In the genomic region with DNA sequence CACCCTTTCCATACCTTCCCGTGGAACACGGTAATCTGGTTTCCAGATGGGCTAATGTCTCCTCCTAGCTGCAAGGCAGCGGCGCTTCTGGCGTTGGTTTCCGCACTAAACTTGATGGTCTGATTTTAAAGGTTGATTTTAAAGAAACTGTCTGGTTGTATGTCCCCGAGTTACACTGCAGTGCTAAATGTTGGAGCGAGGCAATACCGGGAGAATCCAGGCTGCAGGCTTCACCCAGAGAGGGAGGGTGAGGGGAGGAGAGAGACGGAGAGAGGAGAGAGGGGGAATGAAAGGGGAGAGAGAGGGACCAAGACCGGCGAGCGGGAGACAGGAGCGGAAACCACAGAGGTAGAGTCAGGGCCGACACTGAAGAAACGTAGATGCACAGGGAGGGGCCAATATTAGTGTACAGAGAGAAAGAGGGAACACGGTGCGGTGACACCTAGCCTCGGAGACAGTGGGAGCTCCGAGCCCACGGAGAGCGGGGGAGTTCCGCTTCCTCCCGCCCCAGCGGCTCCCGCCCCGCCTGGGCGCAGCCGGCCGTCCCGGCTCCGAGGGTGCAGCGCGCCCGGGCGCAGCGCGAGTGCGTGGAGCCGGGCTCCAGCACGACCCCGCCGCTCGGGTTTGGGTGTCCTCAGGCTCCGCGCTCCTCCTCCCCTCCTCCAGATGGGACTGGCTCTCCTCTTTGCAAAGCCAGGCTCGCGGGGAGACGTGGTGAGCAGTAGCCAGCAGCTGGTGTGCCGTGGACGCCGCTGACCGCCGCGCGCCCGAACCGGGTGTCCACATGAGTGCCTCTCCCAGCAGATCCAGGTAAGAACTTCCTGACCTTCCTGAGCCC, we compare ENCODE assay signal across 1 cellular context.
TF ChIP-seq lines count a peak whose summit lies in the region.

No MANE protein-coding gene starts in this region.

TF ChIP-seq in HepG2, 621 proteins besides CTCF, POLR2A, EP300 and RAD21 (continued from another document):
- TF ChIP-seq, protein P1, sequence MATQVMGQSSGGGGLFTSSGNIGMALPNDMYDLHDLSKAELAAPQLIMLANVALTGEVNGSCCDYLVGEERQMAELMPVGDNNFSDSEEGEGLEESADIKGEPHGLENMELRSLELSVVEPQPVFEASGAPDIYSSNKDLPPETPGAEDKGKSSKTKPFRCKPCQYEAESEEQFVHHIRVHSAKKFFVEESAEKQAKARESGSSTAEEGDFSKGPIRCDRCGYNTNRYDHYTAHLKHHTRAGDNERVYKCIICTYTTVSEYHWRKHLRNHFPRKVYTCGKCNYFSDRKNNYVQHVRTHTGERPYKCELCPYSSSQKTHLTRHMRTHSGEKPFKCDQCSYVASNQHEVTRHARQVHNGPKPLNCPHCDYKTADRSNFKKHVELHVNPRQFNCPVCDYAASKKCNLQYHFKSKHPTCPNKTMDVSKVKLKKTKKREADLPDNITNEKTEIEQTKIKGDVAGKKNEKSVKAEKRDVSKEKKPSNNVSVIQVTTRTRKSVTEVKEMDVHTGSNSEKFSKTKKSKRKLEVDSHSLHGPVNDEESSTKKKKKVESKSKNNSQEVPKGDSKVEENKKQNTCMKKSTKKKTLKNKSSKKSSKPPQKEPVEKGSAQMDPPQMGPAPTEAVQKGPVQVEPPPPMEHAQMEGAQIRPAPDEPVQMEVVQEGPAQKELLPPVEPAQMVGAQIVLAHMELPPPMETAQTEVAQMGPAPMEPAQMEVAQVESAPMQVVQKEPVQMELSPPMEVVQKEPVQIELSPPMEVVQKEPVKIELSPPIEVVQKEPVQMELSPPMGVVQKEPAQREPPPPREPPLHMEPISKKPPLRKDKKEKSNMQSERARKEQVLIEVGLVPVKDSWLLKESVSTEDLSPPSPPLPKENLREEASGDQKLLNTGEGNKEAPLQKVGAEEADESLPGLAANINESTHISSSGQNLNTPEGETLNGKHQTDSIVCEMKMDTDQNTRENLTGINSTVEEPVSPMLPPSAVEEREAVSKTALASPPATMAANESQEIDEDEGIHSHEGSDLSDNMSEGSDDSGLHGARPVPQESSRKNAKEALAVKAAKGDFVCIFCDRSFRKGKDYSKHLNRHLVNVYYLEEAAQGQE (IDR thresholded peaks at IDR 0.05; ENCODE audit: borderline replicate concordance in 1 of 2, low read depth in 1 of 2, low read length in 2 of 2), result no peak
- TF ChIP-seq, protein P2, sequence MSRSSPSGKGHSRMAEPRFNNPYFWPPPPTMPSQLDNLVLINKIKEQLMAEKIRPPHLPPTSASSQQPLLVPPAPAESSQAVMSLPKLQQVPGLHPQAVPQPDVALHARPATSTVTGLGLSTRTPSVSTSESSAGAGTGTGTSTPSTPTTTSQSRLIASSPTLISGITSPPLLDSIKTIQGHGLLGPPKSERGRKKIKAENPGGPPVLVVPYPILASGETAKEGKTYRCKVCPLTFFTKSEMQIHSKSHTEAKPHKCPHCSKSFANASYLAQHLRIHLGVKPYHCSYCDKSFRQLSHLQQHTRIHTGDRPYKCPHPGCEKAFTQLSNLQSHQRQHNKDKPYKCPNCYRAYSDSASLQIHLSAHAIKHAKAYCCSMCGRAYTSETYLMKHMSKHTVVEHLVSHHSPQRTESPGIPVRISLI (CRISPR knock-in tag; IDR thresholded peaks at IDR 0.05; ENCODE audit: borderline replicate concordance), result no peak
- TF ChIP-seq KLF6 (CRISPR knock-in tag; IDR thresholded peaks at IDR 0.05) (no peak), TBP (CRISPR knock-in tag; IDR thresholded peaks at IDR 0.05) (no peak), ZNF567 (CRISPR knock-in tag; IDR thresholded peaks at IDR 0.05; ENCODE audit: borderline replicate concordance) (no peak), JARID2 (CRISPR knock-in tag; IDR thresholded peaks at IDR 0.05; ENCODE audit: insufficient replicate concordance) (no peak), HNF4G (IDR thresholded peaks at IDR 0.05; ENCODE audit: borderline replicate concordance, low read depth, low read length) (no peak), HNF4G (CRISPR knock-in tag; IDR thresholded peaks at IDR 0.05; ENCODE audit: borderline replicate concordance, low read depth) (no peak), PAX8 (CRISPR knock-in tag; IDR thresholded peaks at IDR 0.05; ENCODE audit: borderline replicate concordance) (no peak), RORA (CRISPR knock-in tag; IDR thresholded peaks at IDR 0.05) (no peak), KLF9 (CRISPR knock-in tag; IDR thresholded peaks at IDR 0.05; ENCODE audit: low read depth) (no peak)
- TF ChIP-seq, protein P3, sequence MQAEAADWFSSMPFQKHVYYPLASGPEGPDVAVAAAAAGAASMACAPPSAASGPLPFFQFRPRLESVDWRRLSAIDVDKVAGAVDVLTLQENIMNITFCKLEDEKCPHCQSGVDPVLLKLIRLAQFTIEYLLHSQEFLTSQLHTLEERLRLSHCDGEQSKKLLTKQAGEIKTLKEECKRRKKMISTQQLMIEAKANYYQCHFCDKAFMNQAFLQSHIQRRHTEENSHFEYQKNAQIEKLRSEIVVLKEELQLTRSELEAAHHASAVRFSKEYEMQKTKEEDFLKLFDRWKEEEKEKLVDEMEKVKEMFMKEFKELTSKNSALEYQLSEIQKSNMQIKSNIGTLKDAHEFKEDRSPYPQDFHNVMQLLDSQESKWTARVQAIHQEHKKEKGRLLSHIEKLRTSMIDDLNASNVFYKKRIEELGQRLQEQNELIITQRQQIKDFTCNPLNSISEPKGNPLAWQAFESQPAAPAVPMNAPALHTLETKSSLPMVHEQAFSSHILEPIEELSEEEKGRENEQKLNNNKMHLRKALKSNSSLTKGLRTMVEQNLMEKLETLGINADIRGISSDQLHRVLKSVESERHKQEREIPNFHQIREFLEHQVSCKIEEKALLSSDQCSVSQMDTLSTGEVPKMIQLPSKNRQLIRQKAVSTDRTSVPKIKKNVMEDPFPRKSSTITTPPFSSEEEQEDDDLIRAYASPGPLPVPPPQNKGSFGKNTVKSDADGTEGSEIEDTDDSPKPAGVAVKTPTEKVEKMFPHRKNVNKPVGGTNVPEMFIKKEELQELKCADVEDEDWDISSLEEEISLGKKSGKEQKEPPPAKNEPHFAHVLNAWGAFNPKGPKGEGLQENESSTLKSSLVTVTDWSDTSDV (CRISPR knock-in tag; IDR thresholded peaks at IDR 0.05), result no peak
